Comparison of ENCODE assay signal across 9 cellular contexts in genomic region chr3:42701371-42702065, GRCh38. TPM values are rescaled to one million over a fixed set of nuclear protein-coding genes. Genes with fewer than 3 reads are reported as not detected.
DNase-seq lines count a peak whose midpoint lies in the region; ATAC-seq, FAIRE-seq and TF ChIP-seq lines count a peak whose summit lies in the region.
"Had no signal": no experiment of that assay in that cellular context is flagged by ENCODE, and none has a peak within 500 bp of the region (broad histone marks: within the 10 kb centered on the region; RNA-seq: fewer than 3 reads in every experiment).

No MANE protein-coding gene starts in this region.

- H3F3A ChIP-seq in PC-3 (ENCODE audit: low read length, unreplicated experiment): no peaks in the 10 kb centered on the region

- H3K9me3 Mint-ChIP-seq in activated T-cell treated with anti-CD3 and anti-CD28 coated beads, Interleukin-2, amount 50 U/mL, for 72 hours: no peaks in the 10 kb centered on the region

- no peak overlapping the region for H2BK12ac ChIP-seq in trophoblast cell (ENCODE audit: low read length)

- ATAC-seq in GM19035 (IDR thresholded peaks at IDR 0.05; ENCODE audit: unreplicated experiment): peak; percentile 58
- peak; percentile 63 for ATAC-seq in PC-3
- peak; percentile 70 to 72 for ATAC-seq in activated T-cell treated with anti-CD3 and anti-CD28 coated beads, Interleukin-2, amount 50 U/mL, for 72 hours (replicated peaks in 1 of 2)
- no peak for ATAC-seq in GM18873 (IDR thresholded peaks at IDR 0.05; ENCODE audit: low FRiP score, unreplicated experiment)
- ATAC-seq in HG03439 (IDR thresholded peaks at IDR 0.05; ENCODE audit: unreplicated experiment): no peak

- POLR2A ChIA-PET in PC-3 (lab: Charles Lee; ENCODE audit: unreplicated experiment): no interaction called here

- BruUV-seq in PC-3 (replicated peaks; lab: Mats Ljungman, UMichigan): no TSS peak

- no peak for FAIRE-seq in urothelium cell line (lab: Jason Lieb, UNC)

- H3K9ac ChIP-seq in PC-3 (ENCODE audit: low read length) (no peak overlapping the region), trophoblast cell (ENCODE audit: low read length) (no peak overlapping the region)

- H4K20me1 ChIP-seq in PC-3 (ENCODE audit: low read length): no peaks in the 10 kb centered on the region

- H3K23ac ChIP-seq in trophoblast cell (ENCODE audit: low read length): no peak overlapping the region

- no peaks in the 10 kb centered on the region for H3K9me2 ChIP-seq in PC-3 (replicated peaks; ENCODE audit: low read length)

- no peak overlapping the region for H3K4me3 Mint-ChIP-seq in activated T-cell treated with anti-CD3 and anti-CD28 coated beads, Interleukin-2, amount 50 U/mL, for 72 hours

- H3K79me2 ChIP-seq in PC-3 (ENCODE audit: low read length) (no peaks in the 10 kb centered on the region), trophoblast cell (ENCODE audit: control insufficient read depth, insufficient read depth, low read length, poor library complexity) (no peaks in the 10 kb centered on the region)

- intact Hi-C loops in PC-3 (cut with micrococcal nuclease): no loop called here

- no peak overlapping the region for H4K8ac ChIP-seq in trophoblast cell (ENCODE audit: low read depth, low read length)

- H3K4me1 Mint-ChIP-seq in activated T-cell treated with anti-CD3 and anti-CD28 coated beads, Interleukin-2, amount 50 U/mL, for 72 hours (ENCODE audit: low read depth): peaks cover 9% of the 10 kb centered on the region

- H3K4ac ChIP-seq in trophoblast cell (ENCODE audit: low read depth, low read length): no peak overlapping the region

- H3K4me2 ChIP-seq in PC-3 (ENCODE audit: low read length): no peak overlapping the region
- no peak overlapping the region for H3K4me2 ChIP-seq in trophoblast cell (ENCODE audit: low read length)

- H3K27ac Mint-ChIP-seq in activated T-cell treated with anti-CD3 and anti-CD28 coated beads, Interleukin-2, amount 50 U/mL, for 72 hours: no peak overlapping the region

- WGBS in trophoblast cell (ENCODE audit: extremely low coverage, insufficient coverage, insufficient read length): no CpG with 5 or more reads among the region's 15 CpGs

- H2BK120ac ChIP-seq in trophoblast cell (ENCODE audit: insufficient read depth, low read length, poor library complexity): no peak overlapping the region

- H3K27ac ChIP-seq in PC-3 (ENCODE audit: low read length) (no peak overlapping the region), trophoblast cell (ENCODE audit: low read depth, low read length) (no peak overlapping the region)

- no peak overlapping the region for H2AFZ ChIP-seq in PC-3 (ENCODE audit: low read length)
- H2AFZ ChIP-seq in trophoblast cell (ENCODE audit: insufficient read depth, low read length, poor library complexity): no peak overlapping the region

- no peak overlapping the region for H2BK5ac ChIP-seq in trophoblast cell (ENCODE audit: low read depth, low read length, poor library complexity)

- no peak overlapping the region for H4K12ac ChIP-seq in trophoblast cell (ENCODE audit: low read depth, low read length)

- H3K36me3 Mint-ChIP-seq in activated T-cell treated with anti-CD3 and anti-CD28 coated beads, Interleukin-2, amount 50 U/mL, for 72 hours (ENCODE audit: insufficient read depth in 2 of 2): no peaks in the 10 kb centered on the region

- H4K91ac ChIP-seq in trophoblast cell (ENCODE audit: low read depth, low read length): no peak overlapping the region

- peak; percentile 49 for DNase-seq in PC-3
- DNase-seq in activated T-cell treated with anti-CD3 and anti-CD28 coated beads, Interleukin-2, amount 50 U/mL, for 72 hours: peak; percentile 70 to 74
- peak; percentile 95 for DNase-seq in globus pallidus (ENCODE audit: low spot score)
- DNase-seq in trophoblast cell: peak; percentile 29 to 59
- DNase-seq in urothelium cell line (ENCODE audit: low spot score): peak; percentile 90

- no peaks in the 10 kb centered on the region for H3K9me3 ChIP-seq in PC-3 (ENCODE audit: low read length)
- peaks cover 2% of the 10 kb centered on the region for H3K9me3 ChIP-seq in trophoblast cell (ENCODE audit: insufficient read depth, low read depth, low read length)

- CTCF ChIA-PET in PC-3 (lab: Charles Lee): no interaction called here

- H3K14ac ChIP-seq in trophoblast cell (ENCODE audit: low read length): no peak overlapping the region

- 0 out of 2 replicates have a peak, but pooled peaks cover 6% of the 10 kb centered on the region for H3K4me1 ChIP-seq in PC-3 (ENCODE audit: insufficient read depth, low read length)
- no peaks in the 10 kb centered on the region for H3K4me1 ChIP-seq in trophoblast cell (ENCODE audit: control insufficient read depth in 1 of 2, insufficient read depth in 2 of 2, low read length in 2 of 2)

- H3K79me1 ChIP-seq in trophoblast cell (ENCODE audit: low read length): no peaks in the 10 kb centered on the region

- H3K4me3 ChIP-seq in PC-3 (ENCODE audit: low read length) (no peak overlapping the region), trophoblast cell (ENCODE audit: low read depth, low read length) (no peak overlapping the region)

- H3K27me3 ChIP-seq in PC-3 (ENCODE audit: low read length) (no peaks in the 10 kb centered on the region), trophoblast cell (ENCODE audit: insufficient read depth, low read length) (no peaks in the 10 kb centered on the region)

- H3K18ac ChIP-seq in trophoblast cell (ENCODE audit: low read length): no peak overlapping the region

- H2AK5ac ChIP-seq in trophoblast cell (ENCODE audit: low read length): no peak overlapping the region

- H3K36me3 ChIP-seq in PC-3 (ENCODE audit: low read depth, low read length): no peaks in the 10 kb centered on the region
- no peaks in the 10 kb centered on the region for H3K36me3 ChIP-seq in trophoblast cell (ENCODE audit: control insufficient read depth in 1 of 2, insufficient read depth in 2 of 2, low read length in 2 of 2)

- H3K27me3 Mint-ChIP-seq in activated T-cell treated with anti-CD3 and anti-CD28 coated beads, Interleukin-2, amount 50 U/mL, for 72 hours (ENCODE audit: low read depth): peaks cover 9% of the 10 kb centered on the region

- TF ChIP-seq CTCF in PC-3 (conservative IDR thresholded peaks at IDR 0.05; ENCODE audit: low read depth, low read length): no peak

RNA-seq across cellular contexts. Expression of gene HHATL, which starts 1.1 kb away (rescaled TPM):
- not detected in 2 replicates for total RNA-seq in PC-3 (2014; rRNA removed)
- not detected for total RNA-seq in activated T-cell treated with anti-CD3 and anti-CD28 coated beads, Interleukin-2, amount 50 U/mL, for 72 hours
- 0.43 and 0.63 TPM in 2 replicates for polyA plus RNA-seq in trophoblast cell (2013)

RNA-seq across cellular contexts. Expression of gene KLHL40, which starts 16.2 kb away (rescaled TPM):
- not detected in 2 replicates for total RNA-seq in PC-3 (2014; rRNA removed)
- not detected for total RNA-seq in activated T-cell treated with anti-CD3 and anti-CD28 coated beads, Interleukin-2, amount 50 U/mL, for 72 hours
- not detected in 2 replicates for polyA plus RNA-seq in trophoblast cell (2013)
- total RNA-seq: lower leg skin had no signal

RNA-seq across cellular contexts. Expression of gene ZBTB47, which starts 48.0 kb away (rescaled TPM):
- 9.5 and 10.8 TPM in 2 replicates for total RNA-seq in PC-3 (2014; rRNA removed)
- total RNA-seq in activated T-cell treated with anti-CD3 and anti-CD28 coated beads, Interleukin-2, amount 50 U/mL, for 72 hours: under 1 TPM; 0.55 to 0.69 TPM
- polyA plus RNA-seq in trophoblast cell (2013): 3.2 and 3.4 TPM in 2 replicates

Comparison
In these comparisons a context has a peak if more than half of its experiments do, and no peak if none do; other contexts are left out.
1. ATAC-seq: peak in GM19035 (single experiment), PC-3 (single experiment) and activated T-cell treated with anti-CD3 and anti-CD28 coated beads, Interleukin-2, amount 50 U/mL, for 72 hours (2 of 2); none in GM18873 (single experiment) and HG03439 (single experiment).
2. DNase-seq: peak in every context shown above with its lines; median percentile 95 in globus pallidus; 90 in urothelium cell line; 72 in activated T-cell treated with anti-CD3 and anti-CD28 coated beads, Interleukin-2, amount 50 U/mL, for 72 hours; 49 in PC-3; 44 in trophoblast cell.